ENCODE assay signal across 1 cellular context in the genomic region with DNA sequence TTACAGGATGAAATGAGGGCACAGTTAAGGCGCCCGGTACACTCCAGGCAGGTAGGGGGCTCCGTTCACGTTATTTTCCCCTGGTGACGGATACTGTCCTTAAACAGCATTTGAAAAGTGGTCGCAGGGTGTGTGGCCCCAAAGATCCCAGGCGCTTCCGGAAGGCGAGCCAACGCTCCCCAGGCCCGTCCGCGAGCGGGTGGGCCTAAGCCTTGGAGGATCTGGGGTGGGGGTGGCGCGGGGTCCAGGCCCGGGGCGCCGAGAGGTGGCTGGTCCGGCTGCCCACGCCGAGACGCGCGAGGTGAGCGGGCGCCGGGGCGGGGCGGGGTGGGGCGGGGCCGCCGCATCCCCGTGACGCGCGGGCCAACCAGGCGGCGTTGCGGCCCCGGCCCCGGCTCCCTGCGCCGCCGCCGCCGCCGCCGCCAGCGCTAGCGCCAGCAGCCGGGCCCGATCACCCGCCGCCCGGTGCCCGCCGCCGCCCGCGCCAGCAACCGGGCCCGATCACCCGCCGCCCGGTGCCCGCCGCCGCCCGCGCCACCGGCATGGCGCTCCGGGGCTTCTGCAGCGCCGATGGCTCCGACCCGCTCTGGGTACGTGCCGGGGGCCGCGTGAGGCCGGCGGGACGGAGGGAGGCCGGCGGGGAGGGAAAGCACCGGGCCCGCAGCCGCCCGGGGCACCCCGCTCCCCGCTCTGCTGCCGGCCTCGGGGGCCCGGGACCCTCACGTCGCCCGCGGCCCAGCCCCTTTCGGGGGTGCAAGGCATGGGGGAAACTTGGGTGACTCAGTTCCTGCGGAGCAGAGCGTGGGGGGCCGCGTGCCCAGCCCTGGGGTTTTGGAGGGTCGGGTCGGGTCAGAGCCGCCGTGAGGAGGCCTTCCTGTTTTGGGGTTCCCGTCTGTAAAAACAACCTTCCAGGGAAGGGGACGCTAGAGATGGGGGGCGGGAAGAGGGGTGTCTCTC.
TF ChIP-seq lines count a peak whose summit lies in the region.

A gene (plus strand): TSS at position 407 of the 957 bp plus-strand sequence. CDS start 136 bp downstream, at position 543.

TF ChIP-seq in HCT116, 20 proteins besides CTCF, POLR2A, EP300 and RAD21 (continued from another document):
- TF ChIP-seq, protein P1, sequence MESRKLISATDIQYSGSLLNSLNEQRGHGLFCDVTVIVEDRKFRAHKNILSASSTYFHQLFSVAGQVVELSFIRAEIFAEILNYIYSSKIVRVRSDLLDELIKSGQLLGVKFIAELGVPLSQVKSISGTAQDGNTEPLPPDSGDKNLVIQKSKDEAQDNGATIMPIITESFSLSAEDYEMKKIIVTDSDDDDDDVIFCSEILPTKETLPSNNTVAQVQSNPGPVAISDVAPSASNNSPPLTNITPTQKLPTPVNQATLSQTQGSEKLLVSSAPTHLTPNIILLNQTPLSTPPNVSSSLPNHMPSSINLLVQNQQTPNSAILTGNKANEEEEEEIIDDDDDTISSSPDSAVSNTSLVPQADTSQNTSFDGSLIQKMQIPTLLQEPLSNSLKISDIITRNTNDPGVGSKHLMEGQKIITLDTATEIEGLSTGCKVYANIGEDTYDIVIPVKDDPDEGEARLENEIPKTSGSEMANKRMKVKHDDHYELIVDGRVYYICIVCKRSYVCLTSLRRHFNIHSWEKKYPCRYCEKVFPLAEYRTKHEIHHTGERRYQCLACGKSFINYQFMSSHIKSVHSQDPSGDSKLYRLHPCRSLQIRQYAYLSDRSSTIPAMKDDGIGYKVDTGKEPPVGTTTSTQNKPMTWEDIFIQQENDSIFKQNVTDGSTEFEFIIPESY (IDR thresholded peaks at IDR 0.05; ENCODE audit: extremely low read depth, insufficient replicate concordance, low read length): peak; percentile 2
- TF ChIP-seq ZFX (IDR thresholded peaks at IDR 0.05): peak; percentile 73
- TF ChIP-seq FOSL1 (IDR thresholded peaks at IDR 0.05; ENCODE audit: low read depth): no peak
- TF ChIP-seq CBX3 (IDR thresholded peaks at IDR 0.05; ENCODE audit: low read depth): no peak
- peak; percentile 67; the same call in 1 of the 2 replicates for TF ChIP-seq POLR2AphosphoS5 (IDR thresholded peaks at IDR 0.05; ENCODE audit: low read depth, low read length)
- no peak for TF ChIP-seq ELF1 (IDR thresholded peaks at IDR 0.05; ENCODE audit: borderline replicate concordance, low read depth)
